In the genomic region with DNA sequence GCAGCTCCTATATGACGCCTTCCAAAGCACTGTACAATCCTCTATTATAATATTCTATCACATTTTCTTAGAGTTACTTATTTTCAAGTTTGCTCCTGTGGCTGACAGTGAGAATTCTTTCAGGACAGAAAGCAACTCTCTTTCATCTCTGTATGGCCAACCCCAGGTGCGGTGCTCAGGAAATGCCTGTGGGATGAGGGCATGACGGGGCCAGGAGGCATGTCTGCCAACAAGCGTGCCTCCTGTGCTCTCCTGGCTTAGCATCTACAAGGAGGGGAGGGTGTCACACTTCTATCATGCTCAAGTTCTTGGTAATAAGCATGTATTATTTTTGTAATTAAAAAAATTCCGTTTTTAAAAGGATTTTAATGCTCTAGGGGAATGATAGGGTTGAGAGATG, we compare ENCODE assay signal across 17 cellular contexts. TPM values are rescaled to one million over a fixed set of nuclear protein-coding genes. Genes with fewer than 3 reads are reported as not detected.
DNase-seq lines count a peak whose midpoint lies in the region; ATAC-seq, FAIRE-seq and TF ChIP-seq lines count a peak whose summit lies in the region.
"Had no signal": no experiment of that assay in that cellular context is flagged by ENCODE, and none has a peak within 500 bp of the region (broad histone marks: within the 10 kb centered on the region; RNA-seq: fewer than 3 reads in every experiment).

No MANE protein-coding gene starts in this region.

- H3K4me2 ChIP-seq in astrocyte (ENCODE audit: low read length): peak overlapping the region; percentile 91

- no peaks in the 10 kb centered on the region for H3K27me3 Mint-ChIP-seq in activated CD4-positive, alpha-beta T cell treated with anti-CD3 and anti-CD28 coated beads, Interleukin-2, amount 10 ng/mL, durations not matched to agents 24 days and 14 days
- H3K27me3 Mint-ChIP-seq in astrocyte (ENCODE audit: low read depth, unreplicated experiment): no peaks in the 10 kb centered on the region
- H3K27me3 Mint-ChIP-seq in activated T-cell treated with anti-CD3 and anti-CD28 coated beads, Interleukin-2, amount 50 U/mL, for 4 hours (ENCODE audit: low read depth): no peaks in the 10 kb centered on the region

- H3K9me3 ChIP-seq in astrocyte (ENCODE audit: insufficient read depth, low read depth, low read length) (no peaks in the 10 kb centered on the region), upper lobe of right lung (no peaks in the 10 kb centered on the region)
- H3K9me3 ChIP-seq: SJSA1 had no signal

- H3K9ac ChIP-seq in astrocyte (ENCODE audit: low read length): peak overlapping the region; percentile 82

- DNase-seq in activated CD4-positive, alpha-beta T cell treated with anti-CD3 and anti-CD28 coated beads, Interleukin-2, amount 10 ng/mL, durations not matched to agents 24 days and 14 days: no peak
- no peak for DNase-seq in activated CD4-positive, alpha-beta T cell treated with anti-CD3 and anti-CD28 coated beads for 4 hours
- peak; percentile 79 for DNase-seq in astrocyte (ENCODE audit: low read depth)
- DNase-seq in kidney tubule cell (ENCODE audit: low spot score): peak; percentile 95
- no peak for DNase-seq in upper lobe of right lung
- DNase-seq in activated T-cell treated with anti-CD3 and anti-CD28 coated beads, Interleukin-2, amount 50 U/mL, for 4 hours: no peak
- DNase-seq: 8988T; activated CD4-positive, alpha-beta T cell treated with anti-CD3 and anti-CD28 coated beads for 1 hour; activated naive CD4-positive, alpha-beta T cell; head of caudate nucleus; midbrain; NCI-H1092 treated with DMSO at 0.1 percent for 48 hours; NCI-H69 had no signal

- H3K36me3 ChIP-seq in astrocyte (ENCODE audit: insufficient read depth, low read length) (peaks cover 26% of the 10 kb centered on the region), upper lobe of right lung (peaks cover 48% of the 10 kb centered on the region)

- H3K27ac ChIP-seq in astrocyte (ENCODE audit: low read depth, low read length) (peak overlapping the region; percentile 96), upper lobe of right lung (peak overlapping the region; percentile 61)

- H3K27ac Mint-ChIP-seq in activated CD4-positive, alpha-beta T cell treated with anti-CD3 and anti-CD28 coated beads, Interleukin-2, amount 10 ng/mL, durations not matched to agents 24 days and 14 days: peak overlapping the region; percentile 23
- peak overlapping the region; percentile 100 for H3K27ac Mint-ChIP-seq in astrocyte (ENCODE audit: unreplicated experiment)

- H3K4me3 Mint-ChIP-seq in activated CD4-positive, alpha-beta T cell treated with anti-CD3 and anti-CD28 coated beads, Interleukin-2, amount 10 ng/mL, durations not matched to agents 24 days and 14 days: no peak overlapping the region
- H3K4me3 Mint-ChIP-seq in astrocyte (ENCODE audit: unreplicated experiment): peak overlapping the region; percentile 68
- H3K4me3 Mint-ChIP-seq in activated T-cell treated with anti-CD3 and anti-CD28 coated beads, Interleukin-2, amount 50 U/mL, for 4 hours: no peak overlapping the region

- H3K9me3 Mint-ChIP-seq in activated CD4-positive, alpha-beta T cell treated with anti-CD3 and anti-CD28 coated beads, Interleukin-2, amount 10 ng/mL, durations not matched to agents 24 days and 14 days: no peaks in the 10 kb centered on the region
- H3K9me3 Mint-ChIP-seq in astrocyte (ENCODE audit: unreplicated experiment): no peaks in the 10 kb centered on the region
- H3K9me3 Mint-ChIP-seq in activated T-cell treated with anti-CD3 and anti-CD28 coated beads, Interleukin-2, amount 50 U/mL, for 4 hours: no peaks in the 10 kb centered on the region

- H3K27me3 ChIP-seq in astrocyte (ENCODE audit: insufficient read depth, low read length) (no peaks in the 10 kb centered on the region), upper lobe of right lung (no peaks in the 10 kb centered on the region)
- H3K27me3 ChIP-seq: SJSA1 had no signal

- H3K79me2 ChIP-seq in astrocyte (ENCODE audit: insufficient read depth, low read length): peaks cover 75% of the 10 kb centered on the region

- no peak overlapping the region for H2AFZ ChIP-seq in astrocyte (ENCODE audit: low read depth, low read length)

- no peak for FAIRE-seq in astrocyte (lab: Jason Lieb, UNC)
- FAIRE-seq: GM18507 had no signal

- H3K4me1 ChIP-seq in astrocyte (ENCODE audit: insufficient read depth, low read length): peaks cover 41% of the 10 kb centered on the region
- H3K4me1 ChIP-seq in upper lobe of right lung: peaks cover 47% of the 10 kb centered on the region

- ATAC-seq in upper lobe of right lung (peak; percentile 13), HG03097 (IDR thresholded peaks at IDR 0.05; ENCODE audit: low FRiP score, unreplicated experiment) (no peak), HG03045 (IDR thresholded peaks at IDR 0.05; ENCODE audit: unreplicated experiment) (no peak)
- no peak for ATAC-seq in activated T-cell treated with anti-CD3 and anti-CD28 coated beads, Interleukin-2, amount 50 U/mL, for 4 hours

- no peak for TF ChIP-seq CTCF in astrocyte (IDR thresholded peaks at IDR 0.05; ENCODE audit: insufficient read depth, low read depth, low read length)
- TF ChIP-seq CTCF in upper lobe of right lung (IDR thresholded peaks at IDR 0.05): no peak

- intact Hi-C loops in activated CD4-positive, alpha-beta T cell treated with anti-CD3 and anti-CD28 coated beads, Interleukin-2, amount 10 ng/mL, durations not matched to agents 24 days and 14 days (cut with micrococcal nuclease): no loop called here
- intact Hi-C loops in upper lobe of right lung (cut with DNase I): no loop called here

- H3K4me3 ChIP-seq in astrocyte (ENCODE audit: insufficient read depth, low read depth, low read length) (peak overlapping the region; percentile 41), upper lobe of right lung (no peak overlapping the region)
- H3K4me3 ChIP-seq: SJSA1 had no signal

- peaks cover 44% of the 10 kb centered on the region for H3K4me1 Mint-ChIP-seq in activated CD4-positive, alpha-beta T cell treated with anti-CD3 and anti-CD28 coated beads, Interleukin-2, amount 10 ng/mL, durations not matched to agents 24 days and 14 days
- H3K4me1 Mint-ChIP-seq in astrocyte (ENCODE audit: low read depth, unreplicated experiment): peaks cover 66% of the 10 kb centered on the region
- H3K4me1 Mint-ChIP-seq in activated T-cell treated with anti-CD3 and anti-CD28 coated beads, Interleukin-2, amount 50 U/mL, for 4 hours (ENCODE audit: low read depth): peaks cover 49% of the 10 kb centered on the region

- peaks cover 48% of the 10 kb centered on the region for H3K36me3 Mint-ChIP-seq in activated CD4-positive, alpha-beta T cell treated with anti-CD3 and anti-CD28 coated beads, Interleukin-2, amount 10 ng/mL, durations not matched to agents 24 days and 14 days (ENCODE audit: low read depth)
- peaks cover 21% of the 10 kb centered on the region for H3K36me3 Mint-ChIP-seq in astrocyte (ENCODE audit: low read depth, unreplicated experiment)
- peaks cover 38% of the 10 kb centered on the region for H3K36me3 Mint-ChIP-seq in activated T-cell treated with anti-CD3 and anti-CD28 coated beads, Interleukin-2, amount 50 U/mL, for 4 hours (ENCODE audit: insufficient read depth)

- H4K20me1 ChIP-seq in astrocyte (ENCODE audit: insufficient read depth, low read length): peaks cover 71% of the 10 kb centered on the region

RNA-seq across cellular contexts. Expression of a gene that starts 11.4 kb away (rescaled TPM):
- 65.6 and 67.5 TPM in 2 replicates for total RNA-seq in activated CD4-positive, alpha-beta T cell treated with anti-CD3 and anti-CD28 coated beads, Interleukin-2, amount 10 ng/mL, durations not matched to agents 24 days and 14 days
- total RNA-seq in astrocyte (53.4 and 56.1 TPM in 2 replicates), upper lobe of right lung (94.1 TPM)
- total RNA-seq in activated T-cell treated with anti-CD3 and anti-CD28 coated beads, Interleukin-2, amount 50 U/mL, for 4 hours: 10 to 100 TPM; 51.0 to 87.9 (median 56.6) TPM

RNA-seq across cellular contexts. Expression of a gene that starts 11.5 kb away (rescaled TPM):
- total RNA-seq in activated CD4-positive, alpha-beta T cell treated with anti-CD3 and anti-CD28 coated beads, Interleukin-2, amount 10 ng/mL, durations not matched to agents 24 days and 14 days: 17.8 and 19.7 TPM in 2 replicates
- total RNA-seq in astrocyte: 86.6 and 95.6 TPM in 2 replicates
- 119 TPM for total RNA-seq in upper lobe of right lung
- 10 to 100 TPM; 17.4 to 22.6 (median 17.5) TPM for total RNA-seq in activated T-cell treated with anti-CD3 and anti-CD28 coated beads, Interleukin-2, amount 50 U/mL, for 4 hours

RNA-seq across cellular contexts. Expression of a gene that starts 42.8 kb away (rescaled TPM):
- total RNA-seq in activated CD4-positive, alpha-beta T cell treated with anti-CD3 and anti-CD28 coated beads, Interleukin-2, amount 10 ng/mL, durations not matched to agents 24 days and 14 days: 0.28 TPM in 1 of 2 replicates, not detected in the other
- total RNA-seq in astrocyte: not detected in 2 replicates
- total RNA-seq in upper lobe of right lung: 1.6 TPM
- total RNA-seq in activated T-cell treated with anti-CD3 and anti-CD28 coated beads, Interleukin-2, amount 50 U/mL, for 4 hours: under 1 TPM in 1 of 3 donors, not detected in 2; 0.68 TPM
- total RNA-seq: SJSA1 had no signal

Comparison
In these comparisons a context has a peak if more than half of its experiments do, and no peak if none do; other contexts are left out.
1. DNase-seq: peak in astrocyte (single experiment) and kidney tubule cell (single experiment); none in activated CD4-positive, alpha-beta T cell treated with anti-CD3 and anti-CD28 coated beads, Interleukin-2, amount 10 ng/mL, durations not matched to agents 24 days and 14 days (single experiment), activated CD4-positive, alpha-beta T cell treated with anti-CD3 and anti-CD28 coated beads for 4 hours (0 of 2), upper lobe of right lung (single experiment) and activated T-cell treated with anti-CD3 and anti-CD28 coated beads, Interleukin-2, amount 50 U/mL, for 4 hours (single experiment).